In the genomic region with DNA sequence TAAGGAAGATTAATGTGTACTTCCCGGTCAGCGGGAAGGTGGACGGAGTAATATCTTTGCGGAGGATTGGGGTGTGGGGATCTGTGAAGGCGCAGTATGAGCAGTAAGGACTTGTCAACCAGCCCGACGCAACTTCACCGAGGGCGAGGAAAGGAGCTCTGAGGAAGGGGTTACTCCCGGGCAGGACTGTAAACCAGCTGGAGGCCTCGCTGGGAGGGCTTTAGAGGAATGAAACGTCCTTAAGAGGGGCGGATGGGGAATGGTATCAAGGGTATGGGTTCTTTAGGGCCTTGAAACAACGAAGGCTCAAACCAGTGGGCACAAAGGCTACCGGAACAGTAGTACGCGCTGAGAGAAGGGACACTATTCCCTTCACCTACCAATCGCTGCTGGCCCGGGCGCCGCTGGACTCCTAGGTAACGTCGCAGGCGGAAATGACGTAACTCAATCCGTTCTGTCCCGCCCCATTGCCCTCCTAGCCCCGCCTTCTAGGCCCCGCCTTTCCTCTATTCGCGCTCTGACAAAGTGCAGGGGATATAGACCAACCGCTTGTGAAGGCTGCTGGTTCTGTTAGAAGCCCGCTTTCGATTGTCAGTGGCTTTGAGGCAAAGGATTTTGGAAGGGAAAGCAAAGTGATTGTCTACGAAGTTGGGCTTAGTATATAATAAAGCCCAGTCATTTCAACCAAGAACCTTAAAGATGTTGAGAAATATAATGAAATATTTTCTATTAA, we compare ENCODE assay signal across 8 cellular contexts. TPM values are rescaled to one million over a fixed set of nuclear protein-coding genes. Genes with fewer than 3 reads are reported as not detected.
DNase-seq lines count a peak whose midpoint lies in the region; ATAC-seq, FAIRE-seq and TF ChIP-seq lines count a peak whose summit lies in the region.

A gene with protein sequence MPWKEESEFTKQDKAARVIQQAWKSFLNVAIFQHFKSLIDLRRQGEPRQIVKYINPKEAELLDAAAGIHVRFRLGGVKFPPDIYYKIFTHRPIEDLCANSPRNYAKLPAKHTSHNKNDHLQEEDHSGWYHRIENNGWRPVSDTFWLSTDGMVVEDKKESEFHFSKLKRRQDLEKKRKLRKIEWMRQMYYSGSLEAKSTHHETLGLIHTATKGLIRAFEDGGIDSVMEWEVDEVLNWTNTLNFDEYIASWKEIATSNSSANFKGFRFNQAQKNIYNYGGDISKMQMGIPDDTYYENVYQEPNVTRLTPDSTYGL (minus strand): TSS at position 439 of the 733 bp plus-strand sequence. CDS start 5,970 bp downstream, outside the sequence.

- H3K9me3 Mint-ChIP-seq in naive thymus-derived CD8-positive, alpha-beta T cell, result no peaks in the 10 kb centered on the region
- no peaks in the 10 kb centered on the region for H3K9me3 Mint-ChIP-seq in stimulated activated naive B cell treated with anti-CD40 and anti-IgM and Interleukin-4, amounts not matched to agents 10 μg/mL and 1 μg/mL and 100 μg/mL, for 72 hours

- no peak for TF ChIP-seq CTCF in RWPE1 (conservative IDR thresholded peaks at IDR 0.05; ENCODE audit: low read depth)

- H3K36me3 Mint-ChIP-seq in naive thymus-derived CD8-positive, alpha-beta T cell, result no peaks in the 10 kb centered on the region
- H3K36me3 Mint-ChIP-seq in stimulated activated naive B cell treated with anti-CD40 and anti-IgM and Interleukin-4, amounts not matched to agents 10 μg/mL and 1 μg/mL and 100 μg/mL, for 72 hours, result peaks cover 4 to 5% of the 10 kb centered on the region in 2 donors

- peak; percentile 95 for FAIRE-seq in H54 (lab: Jason Lieb, UNC)

- no peaks in the 10 kb centered on the region for H3K27me3 Mint-ChIP-seq in naive thymus-derived CD8-positive, alpha-beta T cell
- H3K27me3 Mint-ChIP-seq in stimulated activated naive B cell treated with anti-CD40 and anti-IgM and Interleukin-4, amounts not matched to agents 10 μg/mL and 1 μg/mL and 100 μg/mL, for 72 hours, result no peaks in the 10 kb centered on the region

- ATAC-seq in naive thymus-derived CD8-positive, alpha-beta T cell, result peak; percentile 91 to 94
- peak; percentile 99 for ATAC-seq in stimulated activated naive B cell treated with anti-CD40 and anti-IgM and Interleukin-4, amounts not matched to agents 10 μg/mL and 1 μg/mL and 100 μg/mL, for 72 hours (replicated peaks)

- peak; percentile 77 for TF ChIP-seq POLR2A in H54 (IDR thresholded peaks at IDR 0.05; ENCODE audit: low read depth, low read length)

- H3K27ac Mint-ChIP-seq in naive thymus-derived CD8-positive, alpha-beta T cell, result peak within 1 kb of the TSS; percentile 99 to 100 (median 100)
- peak within 1 kb of the TSS; percentile 99 for H3K27ac Mint-ChIP-seq in stimulated activated naive B cell treated with anti-CD40 and anti-IgM and Interleukin-4, amounts not matched to agents 10 μg/mL and 1 μg/mL and 100 μg/mL, for 72 hours

- peak within 1 kb of the TSS; percentile 95 to 100 (median 98) for H3K4me3 Mint-ChIP-seq in naive thymus-derived CD8-positive, alpha-beta T cell
- peak within 1 kb of the TSS; percentile 96 to 99 for H3K4me3 Mint-ChIP-seq in stimulated activated naive B cell treated with anti-CD40 and anti-IgM and Interleukin-4, amounts not matched to agents 10 μg/mL and 1 μg/mL and 100 μg/mL, for 72 hours

- H3K4me1 Mint-ChIP-seq in naive thymus-derived CD8-positive, alpha-beta T cell, result peaks cover 4 to 24% (median 15%) of the 10 kb centered on the region in 4 donors
- peaks cover 4 to 19% of the 10 kb centered on the region in 2 donors for H3K4me1 Mint-ChIP-seq in stimulated activated naive B cell treated with anti-CD40 and anti-IgM and Interleukin-4, amounts not matched to agents 10 μg/mL and 1 μg/mL and 100 μg/mL, for 72 hours

- POLR2A ChIA-PET in RWPE1 (lab: Yijun Ruan, JAX; ENCODE audit: low non-redundant PET), result interaction anchor here (0.6 to 1.0 kb wide), 2 partner anchors 30 to 348 kb away, joined by 3 to 6 read pairs; partner anchors contain the start of gene POGLUT3
- POLR2A ChIA-PET in naive thymus-derived CD8-positive, alpha-beta T cell (lab: Charles Lee), result interaction anchor here (0.9 to 1.7 kb wide), 4 partner anchors 11 to 244 kb away, joined by 3 to 10 read pairs (median 3); partner anchors contain the start of genes ATM, NPAT and POGLUT3

- peak; percentile 98 for DNase-seq in ELF-1 (ENCODE audit: low read depth, low spot score)
- DNase-seq in H54 (ENCODE audit: insufficient read length, low spot score), result peak; percentile 44
- peak; percentile 97 for DNase-seq in LoVo (ENCODE audit: low spot score)
- DNase-seq in RWPE1 (ENCODE audit: low spot score), result peak; percentile 94
- peak; percentile 90 for DNase-seq in activated T-helper 9 cell treated with anti-CD3 and anti-CD28 coated beads, Interleukin-2, amount 50 U/mL, for 16 hours (ENCODE audit: low read depth)
- peak; percentile 96 for DNase-seq in fibroblast of peridontal ligament (ENCODE audit: extremely low read depth)
- peak; percentile 86 to 97 (median 96) for DNase-seq in naive thymus-derived CD8-positive, alpha-beta T cell
- DNase-seq in stimulated activated naive B cell treated with anti-CD40 and anti-IgM and Interleukin-4, amounts not matched to agents 10 μg/mL and 1 μg/mL and 100 μg/mL, for 72 hours, result peak; percentile 93

- peak within 1 kb of the TSS; percentile 93 for H3K27ac ChIP-seq in RWPE1

- CTCF ChIA-PET in RWPE1 (lab: Yijun Ruan, JAX), result interaction anchor here (0.5 kb wide), 1 partner anchor 42 kb away, joined by 3 read pairs; no protein-coding TSS in a partner anchor

RNA-seq across cellular contexts. Expression of the gene that starts here (rescaled TPM):
- under 1 TPM; 0.41 to 0.75 TPM for total RNA-seq in naive thymus-derived CD8-positive, alpha-beta T cell
- polyA plus RNA-seq in naive thymus-derived CD8-positive, alpha-beta T cell, result under 1 TPM; 0.95 to 0.97 (median 0.95) TPM

Comparison
In these comparisons a context has a peak if more than half of its experiments do, and no peak if none do; other contexts are left out.
1. Peak in every context shown above with its lines: DNase-seq, ATAC-seq and H3K27ac ChIP-seq.
2. Peak in DNase-seq and ATAC-seq in naive thymus-derived CD8-positive, alpha-beta T cell; RNA of the gene not detected or under 1 TPM.
3. DNase-seq: peak in every context shown above with its lines; median percentile 98 in ELF-1; 97 in LoVo; 96 in fibroblast of peridontal ligament; 96 in naive thymus-derived CD8-positive, alpha-beta T cell; 94 in RWPE1; 93 in stimulated activated naive B cell treated with anti-CD40 and anti-IgM and Interleukin-4, amounts not matched to agents 10 μg/mL and 1 μg/mL and 100 μg/mL, for 72 hours; 90 in activated T-helper 9 cell treated with anti-CD3 and anti-CD28 coated beads, Interleukin-2, amount 50 U/mL, for 16 hours; 44 in H54.